23 cellular contexts compared by ENCODE assay signal in genomic region chr15:82572986-82573385, GRCh38. TPM values are rescaled to one million over a fixed set of nuclear protein-coding genes. Genes with fewer than 3 reads are reported as not detected.
A peak's percentile ranks its signal among the peaks of the same experiment; 100 is the strongest.
DNase-seq lines count a peak whose midpoint lies in the region; TF ChIP-seq lines count a peak whose summit lies in the region.
"Had no signal": no experiment of that assay in that cellular context is flagged by ENCODE, and none has a peak within 500 bp of the region (broad histone marks: within the 10 kb centered on the region; RNA-seq: fewer than 3 reads in every experiment).

No MANE protein-coding gene starts in this region.

- H3K4me1 Mint-ChIP-seq in HFFc6 (ENCODE audit: low read depth) (peaks cover 31% of the 10 kb centered on the region), neural crest cell (peaks cover 16% of the 10 kb centered on the region)
- no peaks in the 10 kb centered on the region for H3K4me1 Mint-ChIP-seq in activated T-helper 2 cell treated with anti-CD3 and anti-CD28 coated beads, Interferon-gamma antibody, Interleukin-2, Interleukin-4, amounts not matched to agents 10 μg/mL and 5 μg/mL and 100 μg/mL, durations not matched to agents 14 hours and 24 hours and 36 hours (ENCODE audit: low read depth)

- H3K36me3 Mint-ChIP-seq in HFFc6 (ENCODE audit: low read depth) (no peaks in the 10 kb centered on the region), neural crest cell (ENCODE audit: low read depth) (no peaks in the 10 kb centered on the region)
- H3K36me3 Mint-ChIP-seq in activated T-helper 2 cell treated with anti-CD3 and anti-CD28 coated beads, Interferon-gamma antibody, Interleukin-2, Interleukin-4, amounts not matched to agents 10 μg/mL and 5 μg/mL and 100 μg/mL, durations not matched to agents 14 hours and 24 hours and 36 hours (ENCODE audit: low read depth): no peaks in the 10 kb centered on the region
- H3K36me3 Mint-ChIP-seq: natural killer cell treated with Interleukin-12 subunit alpha and Interleukin-12 subunit beta and Interleukin-15 and Interleukin-18, amount 100 ng/mL, for 72 hours had no signal

- H3K27ac ChIP-seq in cingulate gyrus (ENCODE audit: low read depth, low read length): peak overlapping the region; percentile 71
- H3K27ac ChIP-seq: epithelial cell of prostate, lower lobe of right lung had no signal

- TF ChIP-seq CTCF in HFFc6 (IDR thresholded peaks at IDR 0.05) (peak; percentile 12; the same call in 1 of the 2 replicates), neural crest cell (conservative IDR thresholded peaks at IDR 0.05) (no peak)

- intact Hi-C loops in activated T-helper 2 cell treated with anti-CD3 and anti-CD28 coated beads, Interferon-gamma antibody, Interleukin-2, Interleukin-4, amounts not matched to agents 10 μg/mL and 5 μg/mL and 100 μg/mL, durations not matched to agents 14 hours and 24 hours and 36 hours (cut with micrococcal nuclease): no loop called here

- H3K4me3 Mint-ChIP-seq in HFFc6 (no peak overlapping the region), neural crest cell (peak overlapping the region; percentile 21)
- H3K4me3 Mint-ChIP-seq in activated T-helper 2 cell treated with anti-CD3 and anti-CD28 coated beads, Interferon-gamma antibody, Interleukin-2, Interleukin-4, amounts not matched to agents 10 μg/mL and 5 μg/mL and 100 μg/mL, durations not matched to agents 14 hours and 24 hours and 36 hours (ENCODE audit: low read depth): no peak overlapping the region
- H3K4me3 Mint-ChIP-seq: activated CD8-positive, alpha-beta T cell treated with anti-CD3 and anti-CD28 coated beads, Interleukin-2, amount 10 ng/mL, durations not matched to agents 7 days and 5 days; natural killer cell treated with Interleukin-12 subunit alpha and Interleukin-12 subunit beta and Interleukin-15 and Interleukin-18, amount 100 ng/mL, for 72 hours had no signal

- no peaks in the 10 kb centered on the region; the same call in 1 of the 2 replicates for H3K27me3 Mint-ChIP-seq in HFFc6 (ENCODE audit: insufficient read depth)
- peaks cover 25% of the 10 kb centered on the region for H3K27me3 Mint-ChIP-seq in neural crest cell (ENCODE audit: low read depth)
- peaks cover 29% of the 10 kb centered on the region for H3K27me3 Mint-ChIP-seq in activated T-helper 2 cell treated with anti-CD3 and anti-CD28 coated beads, Interferon-gamma antibody, Interleukin-2, Interleukin-4, amounts not matched to agents 10 μg/mL and 5 μg/mL and 100 μg/mL, durations not matched to agents 14 hours and 24 hours and 36 hours (ENCODE audit: low read depth)

- H3K27ac Mint-ChIP-seq in HFFc6: no peak overlapping the region
- H3K27ac Mint-ChIP-seq in neural crest cell (ENCODE audit: unreplicated experiment): no peak overlapping the region
- H3K27ac Mint-ChIP-seq in activated T-helper 2 cell treated with anti-CD3 and anti-CD28 coated beads, Interferon-gamma antibody, Interleukin-2, Interleukin-4, amounts not matched to agents 10 μg/mL and 5 μg/mL and 100 μg/mL, durations not matched to agents 14 hours and 24 hours and 36 hours: no peak overlapping the region
- H3K27ac Mint-ChIP-seq: activated CD8-positive, alpha-beta T cell treated with anti-CD3 and anti-CD28 coated beads, Interleukin-2, amount 10 ng/mL, durations not matched to agents 7 days and 5 days; natural killer cell treated with Interleukin-12 subunit alpha and Interleukin-12 subunit beta and Interleukin-15 and Interleukin-18, amount 100 ng/mL, for 72 hours had no signal

- DNase-seq in D341Med (ENCODE audit: low spot score) (peak; percentile 31), HFFc6 (no peak), neural crest cell (ENCODE audit: low read depth, low spot score) (no peak), NAMALWA (ENCODE audit: low spot score) (no peak)
- DNase-seq in activated T-helper 2 cell treated with anti-CD3 and anti-CD28 coated beads, Interferon-gamma antibody, Interleukin-2, Interleukin-4, amounts not matched to agents 10 μg/mL and 5 μg/mL and 100 μg/mL, durations not matched to agents 14 hours and 24 hours and 36 hours (ENCODE audit: low spot score): no peak
- no peak for DNase-seq in activated CD8-positive, alpha-beta memory T cell treated with anti-CD3 and anti-CD28 coated beads, Interleukin-2, amount 50 U/mL, for 4 hours
- DNase-seq: activated CD4-positive, alpha-beta T cell treated with anti-CD3 and anti-CD28 coated beads for 1 hour; activated CD8-positive, alpha-beta T cell treated with anti-CD3 and anti-CD28 coated beads, Interleukin-2, amount 10 ng/mL, durations not matched to agents 7 days and 5 days; activated effector memory CD4-positive, alpha-beta T cell treated with anti-CD3 and anti-CD28 coated beads, Interleukin-2, amount 50 U/mL, for 16 hours; COR-L47; GOT3; kidney; lower lobe of right lung; mucosa of descending colon; NCI-H1105 treated with DMSO at 0.1 percent for 48 hours; NCI-H1930; NCI-H226; stimulated activated CD4-positive, alpha-beta T cell treated with anti-CD3 and anti-CD28 coated beads, Interleukin-2, amount 100 ng/mL, for 24 hours; T-helper 1 cell; trophoblast cell had no signal

- H3K9me3 Mint-ChIP-seq in HFFc6 (no peaks in the 10 kb centered on the region), neural crest cell (no peaks in the 10 kb centered on the region)
- no peaks in the 10 kb centered on the region for H3K9me3 Mint-ChIP-seq in activated T-helper 2 cell treated with anti-CD3 and anti-CD28 coated beads, Interferon-gamma antibody, Interleukin-2, Interleukin-4, amounts not matched to agents 10 μg/mL and 5 μg/mL and 100 μg/mL, durations not matched to agents 14 hours and 24 hours and 36 hours
- H3K9me3 Mint-ChIP-seq: natural killer cell treated with Interleukin-12 subunit alpha and Interleukin-12 subunit beta and Interleukin-15 and Interleukin-18, amount 100 ng/mL, for 72 hours had no signal

RNA-seq across cellular contexts. Expression of gene RPS17, which starts 32.7 kb away (rescaled TPM):
- 1,000 to 10,000 TPM; 1,467 to 1,843 (median 1,822) TPM for total RNA-seq in HFFc6 (2021; fragmentation: NEBNext Ultra II Directional; extraction: Animal tissue kit (Norgen Biotek cat#: 25700))
- 2,069 and 2,072 TPM in 2 replicates for total RNA-seq in neural crest cell
- 2,500 and 2,516 TPM in 2 replicates for total RNA-seq in activated T-helper 2 cell treated with anti-CD3 and anti-CD28 coated beads, Interferon-gamma antibody, Interleukin-2, Interleukin-4, amounts not matched to agents 10 μg/mL and 5 μg/mL and 100 μg/mL, durations not matched to agents 14 hours and 24 hours and 36 hours
